Comparison of ENCODE assay signal across 21 cellular contexts in the genomic region with DNA sequence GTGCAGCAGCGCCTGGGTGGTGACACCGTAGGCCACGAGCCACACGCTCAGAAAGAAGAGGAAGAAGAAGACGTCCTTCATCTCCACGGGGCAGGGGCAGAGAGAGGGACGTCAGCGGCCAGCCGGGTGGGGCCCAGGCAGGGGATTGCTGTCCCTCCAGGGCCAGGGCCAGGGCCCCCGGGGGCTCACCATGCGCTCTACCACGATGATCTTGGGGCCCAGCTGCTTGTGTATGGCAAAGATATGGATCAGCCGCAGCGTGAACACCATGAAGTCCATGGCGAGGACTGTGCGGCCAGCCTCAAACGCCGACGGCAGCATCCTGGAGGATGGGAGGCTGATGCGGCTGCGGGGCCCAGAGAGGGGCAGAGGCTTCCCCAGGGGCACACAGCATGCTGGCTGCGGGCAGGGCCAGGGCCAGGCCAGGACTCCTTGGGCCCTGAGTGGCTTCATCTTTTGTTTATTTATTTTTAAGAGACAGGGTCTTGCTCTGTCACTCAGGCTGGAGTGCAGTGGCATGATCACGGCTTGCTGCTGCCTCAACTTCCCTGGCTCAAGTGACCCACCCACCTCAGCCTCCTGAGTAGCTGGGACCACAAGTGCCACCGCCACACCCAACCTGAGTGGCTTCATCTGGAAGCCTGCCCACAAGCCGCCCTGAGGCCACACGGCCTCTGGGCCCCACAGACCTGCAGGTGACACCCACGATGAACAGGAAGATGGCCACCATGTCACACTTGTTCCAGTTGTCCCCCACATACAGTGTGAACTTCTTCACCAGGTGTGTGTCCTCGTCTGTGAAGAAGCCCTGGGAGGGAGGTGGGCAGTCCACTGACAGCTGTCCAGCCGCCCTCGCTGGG. TPM values are rescaled to one million over a fixed set of nuclear protein-coding genes. Genes with fewer than 3 reads are reported as not detected.
DNase-seq lines count a peak whose midpoint lies in the region; ATAC-seq and TF ChIP-seq lines count a peak whose summit lies in the region.
"Had no signal": no experiment of that assay in that cellular context is flagged by ENCODE, and none has a peak within 500 bp of the region (broad histone marks: within the 10 kb centered on the region; RNA-seq: fewer than 3 reads in every experiment).

No MANE protein-coding gene starts in this region.

- H3K9me3 ChIP-seq in HUES6 (ENCODE audit: control insufficient read depth, insufficient read depth, low read depth, low read length) = no peaks in the 10 kb centered on the region
- no peaks in the 10 kb centered on the region for H3K9me3 ChIP-seq in SJCRH30 (replicated peaks)
- H3K9me3 ChIP-seq: BLaER1 treated with 17β-estradiol and CSF1 and Interleukin-3, amounts not matched to agents 10 nM and 100 nM had no signal

- TF ChIP-seq CTCF in WTC11 (IDR thresholded peaks at IDR 0.05) (no peak), mesothelial cell of epicardium (IDR thresholded peaks at IDR 0.05; ENCODE audit: unreplicated experiment) (no peak), progenitor cell of endocrine pancreas (IDR thresholded peaks at IDR 0.05; ENCODE audit: unreplicated experiment) (no peak)

- no peak for ATAC-seq in WTC11
- ATAC-seq: CD8-positive, alpha-beta T cell; GM12878; HCT116 had no signal

- H3K4me3 ChIP-seq in HUES6 (ENCODE audit: low read depth, low read length) (no peak overlapping the region), SJCRH30 (no peak overlapping the region)
- H3K4me3 ChIP-seq: BLaER1 treated with 17β-estradiol and CSF1 and Interleukin-3, amounts not matched to agents 10 nM and 100 nM; GM12878 had no signal

- H3K36me3 ChIP-seq in HUES6 (ENCODE audit: control insufficient read depth, insufficient read depth, low read length) (no peaks in the 10 kb centered on the region), SJCRH30 (no peaks in the 10 kb centered on the region)
- H3K36me3 ChIP-seq: BLaER1 treated with 17β-estradiol and CSF1 and Interleukin-3, amounts not matched to agents 10 nM and 100 nM had no signal

- H3K36me3 Mint-ChIP-seq in WTC11 = no peaks in the 10 kb centered on the region
- no peaks in the 10 kb centered on the region for H3K36me3 Mint-ChIP-seq in mesothelial cell of epicardium
- H3K36me3 Mint-ChIP-seq in progenitor cell of endocrine pancreas (ENCODE audit: insufficient read depth) = no peaks in the 10 kb centered on the region
- H3K36me3 Mint-ChIP-seq: CD8-positive, alpha-beta T cell had no signal

- DNase-seq in WTC11 (ENCODE audit: low spot score) (no peak), mesothelial cell of epicardium (ENCODE audit: low spot score in 2 of 2, unreplicated experiment in 2 of 2) (no peak), progenitor cell of endocrine pancreas (ENCODE audit: low spot score, unreplicated experiment) (no peak), hippocampal formation (lab: John Stamatoyannopoulos, UW) (no peak), foreskin melanocyte (no peak), SJCRH30 (no peak)
- DNase-seq: Calu3; CD8-positive, alpha-beta T cell; DMS79 treated with DMSO at 0.1 percent for 48 hours; GF-D8; GOT3; H7; HFFc6 had no signal

- no peaks in the 10 kb centered on the region for H3K4me1 Mint-ChIP-seq in WTC11
- peaks cover 43% of the 10 kb centered on the region for H3K4me1 Mint-ChIP-seq in mesothelial cell of epicardium
- H3K4me1 Mint-ChIP-seq in progenitor cell of endocrine pancreas (ENCODE audit: low read depth) = peaks cover 27% of the 10 kb centered on the region
- H3K4me1 Mint-ChIP-seq: B cell had no signal

- H3K27me3 ChIP-seq in HUES6 (ENCODE audit: control insufficient read depth, insufficient read depth, low read length) (no peaks in the 10 kb centered on the region), SJCRH30 (peaks cover 31% of the 10 kb centered on the region)

- H3K27ac ChIP-seq in HUES6 (ENCODE audit: low read depth, low read length) = no peak overlapping the region
- H3K27ac ChIP-seq in SJCRH30 = no peak overlapping the region
- H3K27ac ChIP-seq: BLaER1 treated with 17β-estradiol and CSF1 and Interleukin-3, amounts not matched to agents 10 nM and 100 nM; HL-60 had no signal

- H3K9ac ChIP-seq in HUES6 (ENCODE audit: low read length) = peak overlapping the region; percentile 31

- H3K27ac Mint-ChIP-seq in WTC11 = 0 out of 2 replicates have a peak overlapping the region, but pooled peaks have one; percentile 11
- peak overlapping the region; percentile 93 for H3K27ac Mint-ChIP-seq in mesothelial cell of epicardium
- peak overlapping the region; percentile 59 for H3K27ac Mint-ChIP-seq in progenitor cell of endocrine pancreas
- H3K27ac Mint-ChIP-seq: B cell; CD8-positive, alpha-beta T cell; HFFc6 had no signal

- H3K9me3 Mint-ChIP-seq in WTC11 = no peaks in the 10 kb centered on the region
- H3K9me3 Mint-ChIP-seq in mesothelial cell of epicardium = no peaks in the 10 kb centered on the region
- no peaks in the 10 kb centered on the region for H3K9me3 Mint-ChIP-seq in progenitor cell of endocrine pancreas (ENCODE audit: low read depth)
- H3K9me3 Mint-ChIP-seq: CD8-positive, alpha-beta T cell; HFFc6 had no signal

- no peaks in the 10 kb centered on the region for H3K27me3 Mint-ChIP-seq in WTC11 (ENCODE audit: low read depth)
- H3K27me3 Mint-ChIP-seq in mesothelial cell of epicardium (ENCODE audit: low read depth) = no peaks in the 10 kb centered on the region
- H3K27me3 Mint-ChIP-seq in progenitor cell of endocrine pancreas = no peaks in the 10 kb centered on the region
- H3K27me3 Mint-ChIP-seq: B cell had no signal

- CTCF ChIA-PET in WTC11 (lab: Charles Lee) = interaction anchor here (1.4 kb wide), 1 partner anchor 226 kb away, joined by 3 read pairs; no protein-coding TSS in a partner anchor

- H3K4me3 Mint-ChIP-seq in WTC11 (no peak overlapping the region), mesothelial cell of epicardium (no peak overlapping the region), progenitor cell of endocrine pancreas (ENCODE audit: low read depth) (no peak overlapping the region)
- H3K4me3 Mint-ChIP-seq: B cell; CD8-positive, alpha-beta T cell; HFFc6 had no signal

- H3K4me1 ChIP-seq in HUES6 (ENCODE audit: control insufficient read depth, insufficient read depth, low read length) (peaks cover 4% of the 10 kb centered on the region; the same call in 1 of the 2 replicates), SJCRH30 (no peaks in the 10 kb centered on the region)

- POLR2A ChIA-PET in WTC11 (lab: Charles Lee) = no interaction called here

TF ChIP-seq in WTC11, 78 proteins besides CTCF, POLR2A, EP300 and RAD21:
- no peak for TF ChIP-seq NFATC4 (CRISPR knock-in tag; IDR thresholded peaks at IDR 0.05)
- no peak for TF ChIP-seq CBFB (CRISPR knock-in tag; IDR thresholded peaks at IDR 0.05; ENCODE audit: low read depth)
- TF ChIP-seq, protein P1, sequence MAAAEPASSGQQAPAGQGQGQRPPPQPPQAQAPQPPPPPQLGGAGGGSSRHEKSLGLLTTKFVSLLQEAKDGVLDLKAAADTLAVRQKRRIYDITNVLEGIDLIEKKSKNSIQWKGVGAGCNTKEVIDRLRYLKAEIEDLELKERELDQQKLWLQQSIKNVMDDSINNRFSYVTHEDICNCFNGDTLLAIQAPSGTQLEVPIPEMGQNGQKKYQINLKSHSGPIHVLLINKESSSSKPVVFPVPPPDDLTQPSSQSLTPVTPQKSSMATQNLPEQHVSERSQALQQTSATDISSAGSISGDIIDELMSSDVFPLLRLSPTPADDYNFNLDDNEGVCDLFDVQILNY (CRISPR knock-in tag; IDR thresholded peaks at IDR 0.05) = no peak
- TF ChIP-seq, protein P2, sequence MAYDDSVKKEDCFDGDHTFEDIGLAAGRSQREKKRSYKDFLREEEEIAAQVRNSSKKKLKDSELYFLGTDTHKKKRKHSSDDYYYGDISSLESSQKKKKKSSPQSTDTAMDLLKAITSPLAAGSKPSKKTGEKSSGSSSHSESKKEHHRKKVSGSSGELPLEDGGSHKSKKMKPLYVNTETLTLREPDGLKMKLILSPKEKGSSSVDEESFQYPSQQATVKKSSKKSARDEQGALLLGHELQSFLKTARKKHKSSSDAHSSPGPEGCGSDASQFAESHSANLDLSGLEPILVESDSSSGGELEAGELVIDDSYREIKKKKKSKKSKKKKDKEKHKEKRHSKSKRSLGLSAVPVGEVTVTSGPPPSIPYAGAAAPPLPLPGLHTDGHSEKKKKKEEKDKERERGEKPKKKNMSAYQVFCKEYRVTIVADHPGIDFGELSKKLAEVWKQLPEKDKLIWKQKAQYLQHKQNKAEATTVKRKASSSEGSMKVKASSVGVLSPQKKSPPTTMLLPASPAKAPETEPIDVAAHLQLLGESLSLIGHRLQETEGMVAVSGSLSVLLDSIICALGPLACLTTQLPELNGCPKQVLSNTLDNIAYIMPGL (CRISPR knock-in tag; IDR thresholded peaks at IDR 0.05) = no peak
- no peak for TF ChIP-seq GABPB1 (CRISPR knock-in tag; IDR thresholded peaks at IDR 0.05)
- TF ChIP-seq RELA (CRISPR knock-in tag; IDR thresholded peaks at IDR 0.05; ENCODE audit: borderline replicate concordance) = no peak
- TF ChIP-seq, protein P3, sequence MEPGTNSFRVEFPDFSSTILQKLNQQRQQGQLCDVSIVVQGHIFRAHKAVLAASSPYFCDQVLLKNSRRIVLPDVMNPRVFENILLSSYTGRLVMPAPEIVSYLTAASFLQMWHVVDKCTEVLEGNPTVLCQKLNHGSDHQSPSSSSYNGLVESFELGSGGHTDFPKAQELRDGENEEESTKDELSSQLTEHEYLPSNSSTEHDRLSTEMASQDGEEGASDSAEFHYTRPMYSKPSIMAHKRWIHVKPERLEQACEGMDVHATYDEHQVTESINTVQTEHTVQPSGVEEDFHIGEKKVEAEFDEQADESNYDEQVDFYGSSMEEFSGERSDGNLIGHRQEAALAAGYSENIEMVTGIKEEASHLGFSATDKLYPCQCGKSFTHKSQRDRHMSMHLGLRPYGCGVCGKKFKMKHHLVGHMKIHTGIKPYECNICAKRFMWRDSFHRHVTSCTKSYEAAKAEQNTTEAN (CRISPR knock-in tag; IDR thresholded peaks at IDR 0.05) = no peak
- TF ChIP-seq CREM (CRISPR knock-in tag; IDR thresholded peaks at IDR 0.05) = no peak

RNA-seq across cellular contexts. Expression of gene TSSC4, which starts 11.1 kb away (rescaled TPM):
- total RNA-seq in WTC11 (2021) (41.2 to 45.8 TPM (median 41.4 TPM) in 3 replicates), mesothelial cell of epicardium (79.3 to 84.7 TPM (median 82.2 TPM) in 3 replicates), progenitor cell of endocrine pancreas (50.2 and 54.5 TPM in 2 replicates)
- total RNA-seq in SJCRH30 (2014; rRNA removed; shearing (Covaris generic)) = 26.7 and 31.1 TPM in 2 replicates

RNA-seq across cellular contexts. Expression of gene TRPM5, which starts 32.6 kb away (rescaled TPM):
- total RNA-seq in WTC11 (2021) (0.07 to 0.09 TPM in 2 of 3 replicates, not detected in the other), mesothelial cell of epicardium (6.9 to 7.7 TPM (median 7.2 TPM) in 3 replicates), progenitor cell of endocrine pancreas (0.46 and 0.84 TPM in 2 replicates)
- not detected in 2 replicates for total RNA-seq in SJCRH30 (2014; rRNA removed; shearing (Covaris generic))
- total RNA-seq: A172, B cell, Calu3, GM12878, H7, HFFc6 had no signal

RNA-seq across cellular contexts. Expression of gene KCNQ1, which starts 33.1 kb away (rescaled TPM):
- 2.5 to 4.3 TPM (median 4.0 TPM) in 3 replicates for total RNA-seq in WTC11 (2021)
- total RNA-seq in mesothelial cell of epicardium = 6.9 to 8.5 TPM (median 8.4 TPM) in 3 replicates
- total RNA-seq in progenitor cell of endocrine pancreas = 3.1 and 3.3 TPM in 2 replicates
- not detected in 2 replicates for total RNA-seq in SJCRH30 (2014; rRNA removed; shearing (Covaris generic))
- total RNA-seq: HFFc6, HT1080 had no signal

RNA-seq across cellular contexts. Expression of gene CD81, which starts 34.6 kb away (rescaled TPM):
- total RNA-seq in WTC11 (2021) (237 to 244 TPM (median 241 TPM) in 3 replicates), mesothelial cell of epicardium (409 to 415 TPM (median 410 TPM) in 3 replicates), progenitor cell of endocrine pancreas (166 and 171 TPM in 2 replicates)
- 95.3 and 97.7 TPM in 2 replicates for total RNA-seq in SJCRH30 (2014; rRNA removed; shearing (Covaris generic))

Comparison
In these comparisons a context has a peak if more than half of its experiments do, and no peak if none do; other contexts are left out.
1. H3K27ac Mint-ChIP-seq: peak in every context shown above with its lines; median percentile 93 in mesothelial cell of epicardium; 59 in progenitor cell of endocrine pancreas; 11 in WTC11.